27 cellular contexts compared by ENCODE assay signal in genomic region chr14:65738339-65738738, GRCh38.
"Had no signal": no experiment of that assay in that cellular context is flagged by ENCODE, and none has a peak within 500 bp of the region (broad histone marks: within the 10 kb centered on the region; RNA-seq: fewer than 3 reads in every experiment).

No MANE protein-coding gene starts in this region.

- H3K4me1 Mint-ChIP-seq: immature natural killer cell; memory B cell; natural killer cell; neural crest cell; stimulated activated naive B cell treated with anti-CD40 and anti-IgM and Interleukin-4, amounts not matched to agents 10 μg/mL and 1 μg/mL and 100 μg/mL, for 72 hours had no signal

- H3K4me3 ChIP-seq: coronary artery, esophagus squamous epithelium, heart right ventricle, lower lobe of right lung, right lobe of liver, suprapubic skin had no signal

- ATAC-seq: heart right ventricle; left colon; left ventricle myocardium superior; lower lobe of right lung; natural killer cell; right lobe of liver; stimulated activated naive B cell treated with anti-CD40 and anti-IgM and Interleukin-4, amounts not matched to agents 10 μg/mL and 1 μg/mL and 100 μg/mL, for 72 hours had no signal

- H3K27me3 Mint-ChIP-seq: memory B cell; progenitor cell of endocrine pancreas; stimulated activated naive B cell treated with anti-CD40 and anti-IgM and Interleukin-4, amounts not matched to agents 10 μg/mL and 1 μg/mL and 100 μg/mL, for 72 hours; stimulated activated naive CD8-positive, alpha-beta T cell treated with anti-CD3 and anti-CD28 coated beads, Interleukin-15, Interleukin-2, amounts not matched to agents 100 ng/mL and 50 ng/mL, for 24 hours; type B pancreatic cell had no signal

- H2AFZ ChIP-seq: parathyroid adenoma had no signal

- H3K36me3 ChIP-seq: right lobe of liver had no signal

- H3K27ac ChIP-seq: coronary artery, esophagus squamous epithelium, heart right ventricle, lower lobe of right lung, parathyroid adenoma, right lobe of liver, suprapubic skin had no signal

- H3K27ac Mint-ChIP-seq: immature natural killer cell; natural killer cell; progenitor cell of endocrine pancreas; stimulated activated naive CD8-positive, alpha-beta T cell treated with anti-CD3 and anti-CD28 coated beads, Interleukin-15, Interleukin-2, amounts not matched to agents 100 ng/mL and 50 ng/mL, for 24 hours; type B pancreatic cell had no signal

- H3K9me3 ChIP-seq: esophagus squamous epithelium, heart right ventricle, lower lobe of right lung, right lobe of liver, suprapubic skin had no signal

- H3K79me2 ChIP-seq: parathyroid adenoma had no signal

- H3K4me1 ChIP-seq: esophagus squamous epithelium, heart right ventricle, lower lobe of right lung, parathyroid adenoma, right lobe of liver, suprapubic skin had no signal

- H3K36me3 Mint-ChIP-seq: type B pancreatic cell had no signal

- H3K4me3 Mint-ChIP-seq: immature natural killer cell; memory B cell; natural killer cell; neural crest cell; stimulated activated naive B cell treated with anti-CD40 and anti-IgM and Interleukin-4, amounts not matched to agents 10 μg/mL and 1 μg/mL and 100 μg/mL, for 72 hours; stimulated activated naive CD8-positive, alpha-beta T cell treated with anti-CD3 and anti-CD28 coated beads, Interleukin-15, Interleukin-2, amounts not matched to agents 100 ng/mL and 50 ng/mL, for 24 hours; type B pancreatic cell had no signal

- H3K9me3 Mint-ChIP-seq: immature natural killer cell; memory B cell; natural killer cell; neural crest cell; stimulated activated naive B cell treated with anti-CD40 and anti-IgM and Interleukin-4, amounts not matched to agents 10 μg/mL and 1 μg/mL and 100 μg/mL, for 72 hours; stimulated activated naive CD8-positive, alpha-beta T cell treated with anti-CD3 and anti-CD28 coated beads, Interleukin-15, Interleukin-2, amounts not matched to agents 100 ng/mL and 50 ng/mL, for 24 hours; type B pancreatic cell had no signal

- DNase-seq: dermis blood vessel endothelial cell; effector memory CD4-positive, alpha-beta T cell; esophagus squamous epithelium; foreskin melanocyte; glutamatergic neuron; heart right ventricle; hypothalamus; immature natural killer cell; islet precursor cell; kidney glomerular epithelial cell; left colon; left ventricle myocardium superior; lower lobe of right lung; natural killer cell; right lobe of liver; small intestine; stimulated activated CD4-positive, alpha-beta T cell treated with anti-CD3 and anti-CD28 coated beads, Interleukin-15, amount 100 ng/mL, for 24 hours; stimulated activated CD4-positive, alpha-beta T cell treated with anti-CD3 and anti-CD28 coated beads, Interleukin-2, amount 100 ng/mL, for 48 hours; stimulated activated naive B cell treated with anti-CD40 and anti-IgM and Interleukin-4, amounts not matched to agents 10 μg/mL and 1 μg/mL and 100 μg/mL, for 72 hours had no signal

- H3K9ac ChIP-seq: parathyroid adenoma had no signal

- H3K27me3 ChIP-seq: esophagus squamous epithelium, heart right ventricle, right lobe of liver, suprapubic skin had no signal
